15 cellular contexts compared by ENCODE assay signal in genomic region chr11:61290905-61291690, GRCh38.
DNase-seq lines count a peak whose midpoint lies in the region; ATAC-seq and TF ChIP-seq lines count a peak whose summit lies in the region.
"Had no signal": no experiment of that assay in that cellular context is flagged by ENCODE, and none has a peak within 500 bp of the region (broad histone marks: within the 10 kb centered on the region; RNA-seq: fewer than 3 reads in every experiment).

No MANE protein-coding gene starts in this region.

- no peaks in the 10 kb centered on the region for H4K20me1 ChIP-seq in DOHH2 (ENCODE audit: control insufficient read depth, insufficient read depth, low read depth, low read length)

- H3F3A ChIP-seq in DOHH2 (ENCODE audit: control insufficient read depth, insufficient read depth) = peaks cover 5% of the 10 kb centered on the region; the same call in 1 of the 2 replicates

- no peaks in the 10 kb centered on the region for H3K9me3 ChIP-seq in DOHH2 (ENCODE audit: control insufficient read depth, insufficient read depth, low read length)
- H3K9me3 ChIP-seq: thyroid gland had no signal

- peaks cover 10% of the 10 kb centered on the region; the same call in 1 of the 2 replicates for H3K36me3 ChIP-seq in DOHH2 (ENCODE audit: control insufficient read depth, low read length)
- H3K36me3 ChIP-seq: thyroid gland had no signal

- H3K27me3 ChIP-seq in DOHH2 (ENCODE audit: control insufficient read depth, low read length) = no peaks in the 10 kb centered on the region
- H3K27me3 ChIP-seq: thyroid gland had no signal

- no peak overlapping the region for H3K4me2 ChIP-seq in DOHH2 (ENCODE audit: low read length)

- ATAC-seq in GM21390 (IDR thresholded peaks at IDR 0.05; ENCODE audit: unreplicated experiment) = no peak
- ATAC-seq: naive thymus-derived CD8-positive, alpha-beta T cell had no signal

- H3K4me3 ChIP-seq in DOHH2 (ENCODE audit: low read length) (no peak overlapping the region), GM12875 (ENCODE audit: low read depth, low read length) (no peak overlapping the region)
- H3K4me3 ChIP-seq: thyroid gland had no signal

- TF ChIP-seq CTCF in DOHH2 (IDR thresholded peaks at IDR 0.05; ENCODE audit: low read depth, low read length, poor library complexity, severe bottlenecking) (peak; percentile 60), GM12875 (IDR thresholded peaks at IDR 0.05; ENCODE audit: borderline replicate concordance, insufficient read depth, low read depth, low read length) (peak; percentile 35; the same call in 1 of the 2 replicates), VCaP (conservative IDR thresholded peaks at IDR 0.05) (peak; percentile 11; the same call in 1 of the 2 replicates)

- H3K4me1 ChIP-seq in DOHH2 (ENCODE audit: control insufficient read depth, low read length) = peaks cover 21% of the 10 kb centered on the region

- H3K27ac ChIP-seq in DOHH2 (ENCODE audit: low read depth, low read length) (no peak overlapping the region), VCaP (no peak overlapping the region)
- H3K27ac ChIP-seq: thyroid gland had no signal

- no peaks in the 10 kb centered on the region for H3K9me2 ChIP-seq in DOHH2 (replicated peaks; ENCODE audit: control insufficient read depth, low read length)

- peaks cover 18% of the 10 kb centered on the region for H3K79me2 ChIP-seq in DOHH2 (ENCODE audit: control insufficient read depth, low read length)

- peak; percentile 39 for DNase-seq in iPS-NIHi11 (ENCODE audit: low spot score)
- DNase-seq in AG08396 (ENCODE audit: low spot score) = no peak
- no peak for DNase-seq in NCI-H1105 (lab: John Stamatoyannopoulos, UW)
- DNase-seq: activated CD4-positive, alpha-beta T cell treated with anti-CD3 and anti-CD28 coated beads for 1 hour; amniotic stem cell; CD4-positive, alpha-beta T cell; hypothalamus; naive thymus-derived CD8-positive, alpha-beta T cell; NCI-H2029 treated with DMSO at 0.1 percent for 48 hours; stimulated activated CD4-positive, alpha-beta T cell treated with anti-CD3 and anti-CD28 coated beads, Interleukin-1b, Interleukin-23, amount 100 ng/mL, for 48 hours; thyroid gland had no signal
